13 cellular contexts compared by ENCODE assay signal in genomic region chr17:77606146-77606864, GRCh38.
"Had no signal": no experiment of that assay in that cellular context is flagged by ENCODE, and none has a peak within 500 bp of the region (broad histone marks: within the 10 kb centered on the region; RNA-seq: fewer than 3 reads in every experiment).

No MANE protein-coding gene starts in this region.

- H3K36me3 ChIP-seq: adrenal gland, breast epithelium, esophagus muscularis mucosa, thoracic aorta had no signal

- H3K9me3 ChIP-seq: adrenal gland, breast epithelium, esophagus muscularis mucosa, thoracic aorta had no signal

- H3K27ac ChIP-seq: adrenal gland, breast epithelium, dorsolateral prefrontal cortex, esophagus muscularis mucosa had no signal

- H3K4me3 ChIP-seq: adrenal gland, breast epithelium, dorsolateral prefrontal cortex, esophagus muscularis mucosa, thoracic aorta had no signal

- H3K27me3 ChIP-seq: adrenal gland, breast epithelium, dorsolateral prefrontal cortex, esophagus muscularis mucosa had no signal

- DNase-seq: activated T-cell treated with anti-CD3 and anti-CD28 coated beads for 4 hours; glutamatergic neuron; hippocampal formation; retina; stimulated activated CD4-positive, alpha-beta T cell treated with anti-CD3 and anti-CD28 coated beads, Interleukin-4, amount 100 ng/mL, for 24 hours; stimulated activated naive CD4-positive, alpha-beta T cell treated with Interleukin-2 at 50 U/mL for 16 hours; T-helper 1 cell; T-helper 9 cell had no signal
